Comparison of ENCODE assay signal across 8 cellular contexts in the genomic region with DNA sequence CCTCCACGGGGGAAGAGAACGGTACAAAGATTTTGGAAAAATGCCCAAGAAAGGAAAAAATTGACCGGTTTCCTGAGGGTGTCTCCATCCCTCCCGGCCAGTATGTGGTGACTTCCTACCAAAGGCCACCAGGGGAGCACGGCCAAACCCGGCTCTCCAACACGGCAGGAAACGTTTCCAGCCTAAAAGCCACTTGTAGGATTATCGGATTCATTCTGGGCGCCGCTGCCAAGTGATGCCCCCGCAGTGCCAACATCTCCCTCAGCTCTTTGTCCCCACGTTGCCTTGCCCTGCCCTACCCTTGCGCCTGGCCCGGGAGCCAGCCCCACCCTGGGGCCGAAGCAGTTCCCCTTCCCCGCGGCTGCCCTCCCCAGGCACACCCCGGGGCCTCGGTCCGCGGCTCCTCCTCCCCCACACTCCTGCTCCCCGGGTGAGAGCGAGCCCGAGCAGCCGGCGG. TPM values are rescaled to one million over a fixed set of nuclear protein-coding genes. Genes with fewer than 3 reads are reported as not detected.
A peak's percentile ranks its signal among the peaks of the same experiment; 100 is the strongest.
DNase-seq lines count a peak whose midpoint lies in the region; ATAC-seq and TF ChIP-seq lines count a peak whose summit lies in the region.

No MANE protein-coding gene starts in this region.

- H3K9me3 ChIP-seq in esophagus squamous epithelium, result no peaks in the 10 kb centered on the region
- H3K9me3 ChIP-seq in tibial nerve, result no peaks in the 10 kb centered on the region

- TF ChIP-seq CTCF in BJ (IDR thresholded peaks at IDR 0.05; ENCODE audit: insufficient read depth, low read depth, low read length), result peak; percentile 82
- TF ChIP-seq CTCF in esophagus squamous epithelium (IDR thresholded peaks at IDR 0.05), result peak; percentile 33 to 70 (median 58)
- peak in 4 of 5 experiments; percentile 50 to 88 (median 74) for TF ChIP-seq CTCF in tibial nerve (IDR thresholded peaks at IDR 0.05)

- 0 to 2% methylated on average over 4 to 11 of the region's 27 CpGs for WGBS in esophagus squamous epithelium, 2 donors
- 0 to 1% methylated on average over 12 to 16 of the region's 27 CpGs for WGBS in tibial nerve, 2 donors

- H3K36me3 ChIP-seq in BJ (ENCODE audit: control insufficient read depth, insufficient read depth, low read length) (peaks cover 1% of the 10 kb centered on the region; the same call in 1 of the 2 replicates), esophagus squamous epithelium (peaks cover 0 to 33% (median 0%) of the 10 kb centered on the region in 3 donors), tibial nerve (no peaks in the 10 kb centered on the region)

- H3K27me3 ChIP-seq in BJ (ENCODE audit: control insufficient read depth, insufficient read depth, low read length) (no peaks in the 10 kb centered on the region), esophagus squamous epithelium (no peaks in the 10 kb centered on the region), tibial nerve (no peaks in the 10 kb centered on the region)

- H3K4me1 Mint-ChIP-seq in activated T-cell treated with anti-CD3 and anti-CD28 coated beads, Interleukin-2, amount 50 U/mL, for 4 hours (ENCODE audit: low read depth), result peaks cover 49% of the 10 kb centered on the region

- H3K27ac ChIP-seq in esophagus squamous epithelium (peak overlapping the region; percentile 89 to 99 (median 98)), tibial nerve (peak overlapping the region; percentile 92 to 99 (median 96))

- H3K36me3 Mint-ChIP-seq in activated T-cell treated with anti-CD3 and anti-CD28 coated beads, Interleukin-2, amount 50 U/mL, for 4 hours (ENCODE audit: insufficient read depth), result peaks cover 7% of the 10 kb centered on the region

- TF ChIP-seq POLR2A in esophagus squamous epithelium (IDR thresholded peaks at IDR 0.05), result peak in 1 of 4 donors; percentile 10
- TF ChIP-seq POLR2A in tibial nerve (IDR thresholded peaks at IDR 0.05), result peak in 1 of 2 donors; percentile 10

- H3K4me1 ChIP-seq in esophagus squamous epithelium (peaks cover 25 to 63% (median 34%) of the 10 kb centered on the region in 3 donors), tibial nerve (peaks cover 0 to 55% (median 23%) of the 10 kb centered on the region in 4 donors)

- H3K4me3 Mint-ChIP-seq in activated T-cell treated with anti-CD3 and anti-CD28 coated beads, Interleukin-2, amount 50 U/mL, for 4 hours, result peak overlapping the region; percentile 92

- POLR2A ChIA-PET in BJ (lab: Charles Lee), result no interaction called here

- intact Hi-C loops in esophagus squamous epithelium (cut with DNase I), result no loop called here

- DNase-seq in BJ (ENCODE audit: low read depth) (no peak), NCI-H748 (lab: John Stamatoyannopoulos, UW; ENCODE audit: unreplicated experiment) (peak; percentile 68), esophagus squamous epithelium (lab: John Stamatoyannopoulos, UW) (no peak), myocyte (ENCODE audit: low read depth) (peak; percentile 76), tibial nerve (ENCODE audit: low spot score in 2 of 2) (peak in 1 of 2 donors; percentile 43)
- DNase-seq in activated T-cell treated with anti-CD3 and anti-CD28 coated beads, Interleukin-2, amount 50 U/mL, for 4 hours, result no peak

- peak; percentile 11 for ATAC-seq in GM18861 (IDR thresholded peaks at IDR 0.05; ENCODE audit: unreplicated experiment)
- peak; percentile 30 for ATAC-seq in HG03064 (IDR thresholded peaks at IDR 0.05; ENCODE audit: low read depth, unreplicated experiment)
- ATAC-seq in activated T-cell treated with anti-CD3 and anti-CD28 coated beads, Interleukin-2, amount 50 U/mL, for 4 hours, result peak; percentile 24 to 27

- H3K27me3 Mint-ChIP-seq in activated T-cell treated with anti-CD3 and anti-CD28 coated beads, Interleukin-2, amount 50 U/mL, for 4 hours (ENCODE audit: low read depth), result peaks cover 4% of the 10 kb centered on the region

- CTCF ChIA-PET in BJ (lab: Yijun Ruan, JAX), result interaction anchor here (1.1 kb wide), 1 partner anchor 14 kb away, joined by 3 read pairs; no protein-coding TSS in a partner anchor

- peak in 1 of 2 donors; percentile 48 for TF ChIP-seq EP300 in tibial nerve (IDR thresholded peaks at IDR 0.05)

- H3K4me3 ChIP-seq in BJ (ENCODE audit: low read depth, low read length), result peak overlapping the region; percentile 81
- peak overlapping the region; percentile 79 to 100 (median 92) for H3K4me3 ChIP-seq in esophagus squamous epithelium
- H3K4me3 ChIP-seq in tibial nerve, result peak overlapping the region; percentile 94 to 99 (median 96)

- H3K9me3 Mint-ChIP-seq in activated T-cell treated with anti-CD3 and anti-CD28 coated beads, Interleukin-2, amount 50 U/mL, for 4 hours, result no peaks in the 10 kb centered on the region

RNA-seq across cellular contexts. Expression of gene CRK, which starts 0.7 kb away (rescaled TPM):
- 53.8 and 86.5 TPM in 2 replicates for polyA plus RNA-seq in BJ (2011; rRNA removed)
- 40.6 and 45.4 TPM in 2 replicates for polyA minus RNA-seq in BJ (2011; rRNA and poly(A)+ RNA removed)
- 10 to 100 TPM; 21.0 to 22.4 (median 22.0) TPM for total RNA-seq in activated T-cell treated with anti-CD3 and anti-CD28 coated beads, Interleukin-2, amount 50 U/mL, for 4 hours
- total RNA-seq in esophagus squamous epithelium, result 10 to 100 TPM; 33.8 to 59.3 (median 51.2) TPM
- total RNA-seq in myocyte, result 47.6 and 51.9 TPM in 2 replicates
- polyA plus RNA-seq in myocyte (2012), result 39.9 TPM
- 10 to 100 TPM; 65.1 to 72.0 (median 70.0) TPM for total RNA-seq in tibial nerve

RNA-seq across cellular contexts. Expression of gene MYO1C, which starts 37.2 kb away (rescaled TPM):
- polyA plus RNA-seq in BJ (2011; rRNA removed), result 211 and 321 TPM in 2 replicates
- 436 and 556 TPM in 2 replicates for polyA minus RNA-seq in BJ (2011; rRNA and poly(A)+ RNA removed)
- total RNA-seq in activated T-cell treated with anti-CD3 and anti-CD28 coated beads, Interleukin-2, amount 50 U/mL, for 4 hours, result 10 to 100 TPM; 16.7 to 34.5 (median 18.3) TPM
- total RNA-seq in esophagus squamous epithelium (10 to 100 TPM; 62.0 to 80.5 (median 64.2) TPM), myocyte (122 and 125 TPM in 2 replicates), tibial nerve (100 to 1,000 TPM; 184 to 305 (median 226) TPM)
- 220 TPM for polyA plus RNA-seq in myocyte (2012)

RNA-seq across cellular contexts. Expression of gene YWHAE, which starts 55.3 kb away (rescaled TPM):
- 618 and 665 TPM in 2 replicates for polyA plus RNA-seq in BJ (2011; rRNA removed)
- polyA minus RNA-seq in BJ (2011; rRNA and poly(A)+ RNA removed), result 294 and 497 TPM in 2 replicates
- 100 to 1,000 TPM; 470 to 529 (median 478) TPM for total RNA-seq in activated T-cell treated with anti-CD3 and anti-CD28 coated beads, Interleukin-2, amount 50 U/mL, for 4 hours
- total RNA-seq in esophagus squamous epithelium, result 100 to 1,000 TPM; 505 to 758 (median 567) TPM
- 680 and 704 TPM in 2 replicates for total RNA-seq in myocyte
- 726 TPM for polyA plus RNA-seq in myocyte (2012)
- total RNA-seq in tibial nerve, result 100 to 1,000 TPM; 581 to 765 (median 678) TPM

Comparison
In these comparisons a context has a peak if more than half of its experiments do, and no peak if none do; other contexts are left out.
1. DNase-seq: peak in NCI-H748 (single experiment) and myocyte (single experiment); none in BJ (single experiment), activated T-cell treated with anti-CD3 and anti-CD28 coated beads, Interleukin-2, amount 50 U/mL, for 4 hours (single experiment) and esophagus squamous epithelium (single experiment).
2. Peak in every context shown above with its lines, with median percentiles within 50 percentile points of each other: H3K4me3 ChIP-seq, CTCF ChIP-seq and ATAC-seq.